ENCODE assay signal across 14 cellular contexts in genomic region chr7:46229409-46229808, GRCh38.
A peak's percentile ranks its signal among the peaks of the same experiment; 100 is the strongest.
DNase-seq lines count a peak whose midpoint lies in the region; ATAC-seq, FAIRE-seq and TF ChIP-seq lines count a peak whose summit lies in the region.
"Had no signal": no experiment of that assay in that cellular context is flagged by ENCODE, and none has a peak within 500 bp of the region (broad histone marks: within the 10 kb centered on the region; RNA-seq: fewer than 3 reads in every experiment).

No MANE protein-coding gene starts in this region.

- H3K4me1 ChIP-seq in ACC112 (ENCODE audit: control insufficient read depth, insufficient read depth, low read length, unreplicated experiment) (peaks cover 29% of the 10 kb centered on the region), SJCRH30 (no peaks in the 10 kb centered on the region)
- H3K4me1 ChIP-seq: colonic mucosa had no signal

- DNase-seq in HPDE6-E6E7 (ENCODE audit: extremely low spot score) (peak; percentile 53), amniotic stem cell (lab: John Stamatoyannopoulos, UW) (peak; percentile 72), glomerular visceral epithelial cell (ENCODE audit: extremely low spot score) (peak; percentile 78), SJCRH30 (no peak), SKM-1 treated with dmso at 0.1 percent for 144 hours (lab: John Stamatoyannopoulos, UW; ENCODE audit: unreplicated experiment) (no peak), GM12892 (ENCODE audit: insufficient read length) (no peak), natural killer cell (no peak)
- DNase-seq: activated CD4-positive, alpha-beta T cell treated with anti-CD3 and anti-CD28 coated beads for 48 hours; colonic mucosa; KG1; NCI-H345 had no signal

- no peaks in the 10 kb centered on the region for H3K27me3 Mint-ChIP-seq in natural killer cell (ENCODE audit: low read depth in 2 of 2)

- intact Hi-C loops in natural killer cell (cut with micrococcal nuclease), result no loop called here

- FAIRE-seq in GM12892 (lab: Jason Lieb, UNC), result no peak
- FAIRE-seq: G401.6 had no signal

- TF ChIP-seq CTCF in natural killer cell (IDR thresholded peaks at IDR 0.05), result no peak

- H3K9me3 ChIP-seq in SJCRH30 (replicated peaks), result no peaks in the 10 kb centered on the region
- H3K9me3 ChIP-seq: colonic mucosa had no signal

- H3K4me3 ChIP-seq in ACC112 (ENCODE audit: low read depth, low read length), result no peak overlapping the region
- H3K4me3 ChIP-seq in SJCRH30, result no peak overlapping the region
- H3K4me3 ChIP-seq: colonic mucosa had no signal

- H3K27me3 ChIP-seq in ACC112 (ENCODE audit: insufficient read depth, low read length), result no peaks in the 10 kb centered on the region
- H3K27me3 ChIP-seq in SJCRH30, result no peaks in the 10 kb centered on the region
- H3K27me3 ChIP-seq: colonic mucosa had no signal

- H3K36me3 Mint-ChIP-seq in natural killer cell, result no peaks in the 10 kb centered on the region

- no peaks in the 10 kb centered on the region for H3K4me1 Mint-ChIP-seq in natural killer cell

- H3K27ac ChIP-seq in ACC112 (ENCODE audit: low read depth, low read length) (peak overlapping the region; percentile 67; the same call in 1 of the 2 replicates), SJCRH30 (no peak overlapping the region)
- H3K27ac ChIP-seq: colonic mucosa had no signal

- no peak for ATAC-seq in natural killer cell

- H3K79me2 ChIP-seq in ACC112 (ENCODE audit: control insufficient read depth, insufficient read depth, low read length, unreplicated experiment), result no peaks in the 10 kb centered on the region

- H3K36me3 ChIP-seq in ACC112 (ENCODE audit: insufficient read depth, low read length) (no peaks in the 10 kb centered on the region), SJCRH30 (no peaks in the 10 kb centered on the region)
- H3K36me3 ChIP-seq: colonic mucosa had no signal

- peaks cover 4 to 13% of the 10 kb centered on the region in 2 donors for H3K9me3 Mint-ChIP-seq in natural killer cell
- H3K9me3 Mint-ChIP-seq: activated T-helper 2 cell treated with anti-CD3 and anti-CD28 coated beads, Interferon-gamma antibody, Interleukin-2, Interleukin-4, amounts not matched to agents 10 μg/mL and 5 μg/mL and 100 μg/mL, durations not matched to agents 14 hours and 24 hours and 36 hours had no signal

- no peak overlapping the region for H3K27ac Mint-ChIP-seq in natural killer cell
- H3K27ac Mint-ChIP-seq: activated T-helper 2 cell treated with anti-CD3 and anti-CD28 coated beads, Interferon-gamma antibody, Interleukin-2, Interleukin-4, amounts not matched to agents 10 μg/mL and 5 μg/mL and 100 μg/mL, durations not matched to agents 14 hours and 24 hours and 36 hours had no signal

- TF ChIP-seq POLR2A in GM12892 (IDR thresholded peaks at IDR 0.05; ENCODE audit: low read depth, low read length), result no peak

- H3K4me3 Mint-ChIP-seq in natural killer cell, result no peak overlapping the region

- H2AFZ ChIP-seq in ACC112 (ENCODE audit: low read length, unreplicated experiment), result no peak overlapping the region

Comparison
In these comparisons a context has a peak if more than half of its experiments do, and no peak if none do; other contexts are left out.
1. DNase-seq: peak in HPDE6-E6E7 (single experiment), amniotic stem cell (single experiment) and glomerular visceral epithelial cell (single experiment); none in SJCRH30 (0 of 2), SKM-1 treated with dmso at 0.1 percent for 144 hours (single experiment), GM12892 (single experiment) and natural killer cell (single experiment).